Comparison of ENCODE assay signal across 4 cellular contexts in the genomic region with DNA sequence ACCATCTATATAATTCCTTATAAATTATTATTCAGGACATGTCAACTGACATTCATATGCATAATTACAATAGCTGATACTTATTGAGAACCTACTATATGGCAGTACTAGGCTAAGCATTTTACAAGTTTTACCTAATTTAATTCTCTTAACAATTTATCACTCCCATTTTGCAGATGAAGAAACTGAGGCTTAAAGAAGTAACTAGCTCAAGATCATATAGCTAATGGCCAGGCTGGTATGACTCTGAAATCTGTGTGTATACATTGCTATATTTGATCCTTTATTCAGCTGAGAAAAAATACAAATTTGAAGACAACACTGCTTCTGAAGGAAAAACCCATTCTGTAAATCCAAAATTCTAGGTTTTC.
"Had no signal": no experiment of that assay in that cellular context is flagged by ENCODE, and none has a peak within 500 bp of the region (broad histone marks: within the 10 kb centered on the region; RNA-seq: fewer than 3 reads in every experiment).

No MANE protein-coding gene starts in this region.

- H3K27ac ChIP-seq: GM23248, HL-60, KMS-11 had no signal

- H3K4me2 ChIP-seq: KMS-11 had no signal

- DNase-seq: GOT3 had no signal

- H2AFZ ChIP-seq: GM23248 had no signal

- H3K9ac ChIP-seq: GM23248, KMS-11 had no signal

- H3K4me3 ChIP-seq: GM23248 had no signal
